In genomic region chr14:44960646-44961045, GRCh38 we compare ENCODE assay signal across 1 cellular context.
TF ChIP-seq lines count a peak whose summit lies in the region.

No MANE protein-coding gene starts in this region.

TF ChIP-seq in GM12878, 131 proteins besides CTCF, POLR2A, EP300 and RAD21:
- TF ChIP-seq RUNX3 (IDR thresholded peaks at IDR 0.05; ENCODE audit: low read length) (no peak), IRF3 (IDR thresholded peaks at IDR 0.05) (no peak), IKZF1 (conservative IDR thresholded peaks at IDR 0.05) (no peak), ZNF384 (IDR thresholded peaks at IDR 0.05; ENCODE audit: borderline replicate concordance, low read depth, low read length) (no peak), SKIL (IDR thresholded peaks at IDR 0.05; ENCODE audit: low read depth, poor library complexity, severe bottlenecking) (no peak), ASH2L (IDR thresholded peaks at IDR 0.05; ENCODE audit: borderline replicate concordance, low read depth) (no peak), RB1 (IDR thresholded peaks at IDR 0.05; ENCODE audit: borderline replicate concordance) (no peak)
